8 cellular contexts compared by ENCODE assay signal in genomic region chr6:31730631-31731086, GRCh38. TPM values are rescaled to one million over a fixed set of nuclear protein-coding genes. Genes with fewer than 3 reads are reported as not detected.
DNase-seq lines count a peak whose midpoint lies in the region; ATAC-seq and TF ChIP-seq lines count a peak whose summit lies in the region.

No MANE protein-coding gene starts in this region.

- no peak for DNase-seq in activated CD4-positive, alpha-beta T cell treated with anti-CD3 and anti-CD28 coated beads, Interleukin-2, amount 10 ng/mL, durations not matched to agents 7 days and 5 days
- no peak for DNase-seq in activated CD4-positive, alpha-beta T cell treated with anti-CD3 and anti-CD28 coated beads for 1 hour
- no peak for DNase-seq in activated naive CD8-positive, alpha-beta T cell treated with anti-CD3 and anti-CD28 coated beads, Interleukin-2, amount 50 U/mL, for 24 hours
- DNase-seq in right lobe of liver (peak in 1 of 3 donors; percentile 48), ACHN (no peak), RPMI8226 (no peak)

- H3K27ac Mint-ChIP-seq in activated CD4-positive, alpha-beta T cell treated with anti-CD3 and anti-CD28 coated beads, Interleukin-2, amount 10 ng/mL, durations not matched to agents 7 days and 5 days = peak overlapping the region; percentile 80
- H3K27ac Mint-ChIP-seq in activated naive CD8-positive, alpha-beta T cell treated with anti-CD3 and anti-CD28 coated beads, Interleukin-2, amount 50 U/mL, for 24 hours = peak overlapping the region; percentile 60

- CTCF ChIA-PET in activated CD4-positive, alpha-beta T cell treated with anti-CD3 and anti-CD28 coated beads, Interleukin-2, amount 10 ng/mL, durations not matched to agents 7 days and 5 days (lab: Charles Lee) = interaction anchor here (0.7 to 4.2 kb wide), 11 partner anchors 8 to 108 kb away, joined by 3 to 16 read pairs (median 4); partner anchors contain the start of genes HSPA1A, HSPA1L and MSH5

- POLR2A ChIA-PET in activated CD4-positive, alpha-beta T cell treated with anti-CD3 and anti-CD28 coated beads, Interleukin-2, amount 10 ng/mL, durations not matched to agents 7 days and 5 days (lab: Charles Lee) = no interaction called here

- H3K27me3 ChIP-seq in right lobe of liver = no peaks in the 10 kb centered on the region

- peak overlapping the region; percentile 85 for H3K4me3 Mint-ChIP-seq in activated CD4-positive, alpha-beta T cell treated with anti-CD3 and anti-CD28 coated beads, Interleukin-2, amount 10 ng/mL, durations not matched to agents 7 days and 5 days
- H3K4me3 Mint-ChIP-seq in activated naive CD8-positive, alpha-beta T cell treated with anti-CD3 and anti-CD28 coated beads, Interleukin-2, amount 50 U/mL, for 24 hours = peak overlapping the region; percentile 82

- H3K4me3 ChIP-seq in right lobe of liver = peak overlapping the region in 1 of 3 donors; percentile 68

- no peak for TF ChIP-seq POLR2A in right lobe of liver (IDR thresholded peaks at IDR 0.05)

- peak overlapping the region in 2 of 3 donors; percentile 81 to 85 for H3K27ac ChIP-seq in right lobe of liver
- H3K27ac ChIP-seq in temporal lobe (ENCODE audit: low read depth, low read length) = peak overlapping the region; percentile 90

- H3K4me1 ChIP-seq in right lobe of liver = peaks cover 0 to 13% (median 2%) of the 10 kb centered on the region in 4 donors

- no peaks in the 10 kb centered on the region for H3K9me3 Mint-ChIP-seq in activated CD4-positive, alpha-beta T cell treated with anti-CD3 and anti-CD28 coated beads, Interleukin-2, amount 10 ng/mL, durations not matched to agents 7 days and 5 days
- H3K9me3 Mint-ChIP-seq in activated naive CD8-positive, alpha-beta T cell treated with anti-CD3 and anti-CD28 coated beads, Interleukin-2, amount 50 U/mL, for 24 hours = no peaks in the 10 kb centered on the region

- ATAC-seq in activated naive CD8-positive, alpha-beta T cell treated with anti-CD3 and anti-CD28 coated beads, Interleukin-2, amount 50 U/mL, for 24 hours = no peak
- ATAC-seq in right lobe of liver (no peak), HG02840 (IDR thresholded peaks at IDR 0.05; ENCODE audit: low FRiP score, unreplicated experiment) (no peak)

- H3K36me3 ChIP-seq in right lobe of liver = peaks cover 8 to 39% (median 15%) of the 10 kb centered on the region in 4 donors

- no peak for TF ChIP-seq CTCF in right lobe of liver (IDR thresholded peaks at IDR 0.05)

- H3K9me3 ChIP-seq in right lobe of liver = no peaks in the 10 kb centered on the region

- intact Hi-C loops in right lobe of liver (cut with DNase I) = no loop called here

- H3K36me3 Mint-ChIP-seq in activated CD4-positive, alpha-beta T cell treated with anti-CD3 and anti-CD28 coated beads, Interleukin-2, amount 10 ng/mL, durations not matched to agents 7 days and 5 days (ENCODE audit: low read depth) = peaks cover 63% of the 10 kb centered on the region
- peaks cover 50% of the 10 kb centered on the region for H3K36me3 Mint-ChIP-seq in activated naive CD8-positive, alpha-beta T cell treated with anti-CD3 and anti-CD28 coated beads, Interleukin-2, amount 50 U/mL, for 24 hours (ENCODE audit: low read depth)

- H3K27me3 Mint-ChIP-seq in activated CD4-positive, alpha-beta T cell treated with anti-CD3 and anti-CD28 coated beads, Interleukin-2, amount 10 ng/mL, durations not matched to agents 7 days and 5 days = no peaks in the 10 kb centered on the region
- no peaks in the 10 kb centered on the region for H3K27me3 Mint-ChIP-seq in activated naive CD8-positive, alpha-beta T cell treated with anti-CD3 and anti-CD28 coated beads, Interleukin-2, amount 50 U/mL, for 24 hours

- H3K4me1 Mint-ChIP-seq in activated CD4-positive, alpha-beta T cell treated with anti-CD3 and anti-CD28 coated beads, Interleukin-2, amount 10 ng/mL, durations not matched to agents 7 days and 5 days = peaks cover 77% of the 10 kb centered on the region
- H3K4me1 Mint-ChIP-seq in activated naive CD8-positive, alpha-beta T cell treated with anti-CD3 and anti-CD28 coated beads, Interleukin-2, amount 50 U/mL, for 24 hours = peaks cover 70% of the 10 kb centered on the region

- in situ Hi-C loops in ACHN (cut with HindIII; ENCODE audit: low pct_ligation_motif_present, low pct_unique_long_range_greater_than_20kb, low sequenced_read_pairs) = no loop called here

- 91% methylated on average over 9 of the region's 11 CpGs for WGBS in right lobe of liver (ENCODE audit: insufficient coverage, low coverage, low lambda C conversion rate, missing lambda C conversion rate)

RNA-seq across cellular contexts. Expression of gene DDAH2, which starts 1.6 kb away (rescaled TPM):
- 10 to 100 TPM; 13.3 to 15.4 TPM for total RNA-seq in activated CD4-positive, alpha-beta T cell treated with anti-CD3 and anti-CD28 coated beads, Interleukin-2, amount 10 ng/mL, durations not matched to agents 7 days and 5 days
- 10 to 100 TPM; 16.3 to 27.5 (median 19.1) TPM for total RNA-seq in right lobe of liver
- total RNA-seq in temporal lobe = 108 TPM

RNA-seq across cellular contexts. Expression of gene CLIC1, which starts 5.7 kb away (rescaled TPM):
- 100 to 1,000 TPM; 525 to 561 TPM for total RNA-seq in activated CD4-positive, alpha-beta T cell treated with anti-CD3 and anti-CD28 coated beads, Interleukin-2, amount 10 ng/mL, durations not matched to agents 7 days and 5 days
- total RNA-seq in right lobe of liver = 100 to 1,000 TPM in 1 of 6 experiments, 10 to 100 TPM in 5; 36.7 to 123 (median 62.0) TPM
- 16.5 TPM for total RNA-seq in temporal lobe

RNA-seq across cellular contexts. Expression of gene MPIG6B, which starts 7.5 kb away (rescaled TPM):
- total RNA-seq in activated CD4-positive, alpha-beta T cell treated with anti-CD3 and anti-CD28 coated beads, Interleukin-2, amount 10 ng/mL, durations not matched to agents 7 days and 5 days = under 1 TPM; 0.15 to 0.19 TPM
- total RNA-seq in right lobe of liver = under 1 TPM in 2 of 6 experiments, not detected in 4; 0.33 to 0.56 TPM
- total RNA-seq in temporal lobe = not detected

RNA-seq across cellular contexts. Expression of gene LY6G6C, which starts 9.1 kb away (rescaled TPM):
- not detected for total RNA-seq in activated CD4-positive, alpha-beta T cell treated with anti-CD3 and anti-CD28 coated beads, Interleukin-2, amount 10 ng/mL, durations not matched to agents 7 days and 5 days
- total RNA-seq in right lobe of liver = not detected
- total RNA-seq in temporal lobe = 0.25 TPM

RNA-seq across cellular contexts. Expression of gene MSH5, which starts 9.1 kb away (rescaled TPM):
- total RNA-seq in activated CD4-positive, alpha-beta T cell treated with anti-CD3 and anti-CD28 coated beads, Interleukin-2, amount 10 ng/mL, durations not matched to agents 7 days and 5 days = 10 to 100 TPM; 56.1 to 58.0 TPM
- total RNA-seq in right lobe of liver (1 to 10 TPM; 3.2 to 8.5 (median 4.3) TPM), temporal lobe (2.5 TPM)

Comparison
In these comparisons a context has a peak if more than half of its experiments do, and no peak if none do; other contexts are left out.
1. RNA of gene CLIC1, which starts 5.7 kb away (total RNA-seq): 525 to 561 TPM in activated CD4-positive, alpha-beta T cell treated with anti-CD3 and anti-CD28 coated beads, Interleukin-2, amount 10 ng/mL, durations not matched to agents 7 days and 5 days; 36.7 to 123 TPM in right lobe of liver and 16.5 TPM in temporal lobe (single experiment); every median in the first group is over 4 times any median in the second.